7 cellular contexts compared by ENCODE assay signal in the genomic region with DNA sequence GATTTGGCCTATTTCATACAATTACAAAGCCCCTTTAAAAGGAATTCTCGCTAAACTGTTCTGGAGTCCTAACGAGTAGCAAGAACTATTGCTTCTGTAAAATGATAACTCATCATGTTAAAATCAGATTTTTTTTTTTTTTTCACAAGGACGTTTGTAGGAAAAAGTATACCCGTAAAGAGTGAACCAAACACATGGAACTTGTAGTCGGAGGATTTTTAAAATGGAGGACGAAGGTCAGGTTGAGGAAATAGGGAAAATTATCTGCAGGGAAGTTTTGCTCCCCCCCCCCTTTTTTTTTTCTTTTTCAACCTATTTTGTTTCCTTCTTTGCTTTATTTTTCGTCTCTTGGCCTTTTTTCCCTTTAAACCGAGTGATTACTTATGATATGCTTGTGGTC. TPM values are rescaled to one million over a fixed set of nuclear protein-coding genes. Genes with fewer than 3 reads are reported as not detected.
A peak's percentile ranks its signal among the peaks of the same experiment; 100 is the strongest.
DNase-seq lines count a peak whose midpoint lies in the region; ATAC-seq and TF ChIP-seq lines count a peak whose summit lies in the region.

No MANE protein-coding gene starts in this region.

- peaks cover 29% of the 10 kb centered on the region for H3K36me3 Mint-ChIP-seq in MCF 10A (ENCODE audit: insufficient read depth, unreplicated experiment)
- H3K36me3 Mint-ChIP-seq in memory B cell: peaks cover 9% of the 10 kb centered on the region

- H3K27me3 Mint-ChIP-seq in MCF 10A (ENCODE audit: insufficient read depth, unreplicated experiment) (no peaks in the 10 kb centered on the region), memory B cell (no peaks in the 10 kb centered on the region)

- DNase-seq in GM12865 (ENCODE audit: low read depth) (no peak), NCI-H2227 (lab: John Stamatoyannopoulos, UW; ENCODE audit: unreplicated experiment) (peak; percentile 21), MCF 10A (ENCODE audit: unreplicated experiment) (peak; percentile 16), memory B cell (ENCODE audit: low spot score in 2 of 2) (no peak), NCI-H1105 (lab: John Stamatoyannopoulos, UW) (no peak)

- peak overlapping the region; percentile 98 for H3K27ac Mint-ChIP-seq in MCF 10A (ENCODE audit: low read depth, unreplicated experiment)
- H3K27ac Mint-ChIP-seq in memory B cell: peak overlapping the region; percentile 97

- ATAC-seq in memory B cell (ENCODE audit: low read depth) (no peak), GM18873 (IDR thresholded peaks at IDR 0.05; ENCODE audit: low FRiP score, unreplicated experiment) (no peak), GM18861 (IDR thresholded peaks at IDR 0.05; ENCODE audit: unreplicated experiment) (no peak)

- H3K4me3 ChIP-seq in GM12865 (ENCODE audit: low read depth, low read length): peak overlapping the region; percentile 56

- intact Hi-C loops in MCF 10A (cut with micrococcal nuclease): loop anchor here (5.0 kb wide), 1 partner anchor 151 kb away; no protein-coding TSS in a partner anchor

- TF ChIP-seq CTCF in GM12865 (IDR thresholded peaks at IDR 0.05; ENCODE audit: insufficient read depth, low read depth, low read length, missing control alignments): no peak
- TF ChIP-seq CTCF in MCF 10A (IDR thresholded peaks at IDR 0.05; ENCODE audit: unreplicated experiment): no peak

- no peaks in the 10 kb centered on the region for H3K9me3 Mint-ChIP-seq in MCF 10A (ENCODE audit: unreplicated experiment)
- H3K9me3 Mint-ChIP-seq in memory B cell: no peaks in the 10 kb centered on the region

- CTCF ChIA-PET in MCF 10A (lab: Yijun Ruan, JAX): no interaction called here

- peaks cover 8% of the 10 kb centered on the region for H3K4me1 Mint-ChIP-seq in MCF 10A (ENCODE audit: insufficient read depth, unreplicated experiment)
- H3K4me1 Mint-ChIP-seq in memory B cell: peaks cover 26% of the 10 kb centered on the region

- POLR2A ChIA-PET in MCF 10A (lab: Yijun Ruan, JAX): interaction anchor here (0.6 to 1.6 kb wide), 5 partner anchors 9 to 316 kb away, joined by 3 to 9 read pairs (median 4); no protein-coding TSS in a partner anchor

- H3K4me3 Mint-ChIP-seq in MCF 10A (ENCODE audit: unreplicated experiment) (peak overlapping the region; percentile 83), memory B cell (peak overlapping the region; percentile 89)

- BruUV-seq in MCF 10A (replicated peaks; lab: Mats Ljungman, UMichigan): no TSS peak

RNA-seq across cellular contexts. Expression of a gene that starts 1.0 kb away (rescaled TPM):
- total RNA-seq in MCF 10A (2022): 110 and 117 TPM in 2 replicates

Comparison
In these comparisons a context has a peak if more than half of its experiments do, and no peak if none do; other contexts are left out.
1. DNase-seq: peak in NCI-H2227 (single experiment) and MCF 10A (single experiment); none in GM12865 (single experiment), memory B cell (0 of 2) and NCI-H1105 (single experiment).